In genomic region chr5:176660860-176661641, GRCh38 we compare ENCODE assay signal across 8 cellular contexts. TPM values are rescaled to one million over a fixed set of nuclear protein-coding genes. Genes with fewer than 3 reads are reported as not detected.
DNase-seq lines count a peak whose midpoint lies in the region; ATAC-seq lines count a peak whose summit lies in the region.

No MANE protein-coding gene starts in this region.

- H3K4me3 Mint-ChIP-seq in T-cell: peak overlapping the region in 2 of 3 donors; percentile 24 to 40
- no peak overlapping the region for H3K4me3 Mint-ChIP-seq in activated naive CD8-positive, alpha-beta T cell treated with anti-CD3 and anti-CD28 coated beads, Interleukin-2, amount 50 U/mL, for 24 hours

- DNase-seq in DMS53 (lab: John Stamatoyannopoulos, UW) (peak; percentile 87), MV-4-11 (lab: John Stamatoyannopoulos, UW) (peak; percentile 59), T-cell (peak; percentile 53 to 79 (median 69)), left cardiac atrium (peak; percentile 80), retina (peak; percentile 91)
- DNase-seq in activated naive CD8-positive, alpha-beta T cell treated with anti-CD3 and anti-CD28 coated beads, Interleukin-2, amount 50 U/mL, for 24 hours: peak; percentile 85

- H3K27ac Mint-ChIP-seq in T-cell: peak overlapping the region; percentile 52 to 67
- H3K27ac Mint-ChIP-seq in activated naive CD8-positive, alpha-beta T cell treated with anti-CD3 and anti-CD28 coated beads, Interleukin-2, amount 50 U/mL, for 24 hours: no peak overlapping the region

- POLR2A ChIA-PET in T-cell (lab: Charles Lee): interaction anchor here (0.6 to 0.7 kb wide), 2 partner anchors 31 to 452 kb away, joined by 3 read pairs; no protein-coding TSS in a partner anchor

- CTCF ChIA-PET in T-cell (lab: Charles Lee): interaction anchor here (0.5 to 2.4 kb wide), 28 partner anchors 9 to 931 kb away, joined by 3 to 15 read pairs (median 4); partner anchors contain the start of genes CLTB (in 1 of the 2), EIF4E1B (in 1 of the 2), FAF2 (in 1 of the 2) and SNCB (in 1 of the 2)

- H3K36me3 Mint-ChIP-seq in T-cell: peaks cover 4% of the 10 kb centered on the region
- H3K36me3 Mint-ChIP-seq in activated naive CD8-positive, alpha-beta T cell treated with anti-CD3 and anti-CD28 coated beads, Interleukin-2, amount 50 U/mL, for 24 hours (ENCODE audit: low read depth): peaks cover 2% of the 10 kb centered on the region

- peaks cover 28 to 36% (median 32%) of the 10 kb centered on the region in 3 donors for H3K4me1 Mint-ChIP-seq in T-cell
- peaks cover 29% of the 10 kb centered on the region for H3K4me1 Mint-ChIP-seq in activated naive CD8-positive, alpha-beta T cell treated with anti-CD3 and anti-CD28 coated beads, Interleukin-2, amount 50 U/mL, for 24 hours

- H3K9me3 Mint-ChIP-seq in T-cell: no peaks in the 10 kb centered on the region
- no peaks in the 10 kb centered on the region for H3K9me3 Mint-ChIP-seq in activated naive CD8-positive, alpha-beta T cell treated with anti-CD3 and anti-CD28 coated beads, Interleukin-2, amount 50 U/mL, for 24 hours

- ATAC-seq in GM21786 (IDR thresholded peaks at IDR 0.05; ENCODE audit: unreplicated experiment) (peak; percentile 54), T-cell (replicated peaks in 1 of 4) (peak; percentile 74 to 80 (median 78)), left cardiac atrium (peak; percentile 69 to 78), GM19455 (IDR thresholded peaks at IDR 0.05; ENCODE audit: unreplicated experiment) (no peak)
- peak; percentile 73 for ATAC-seq in activated naive CD8-positive, alpha-beta T cell treated with anti-CD3 and anti-CD28 coated beads, Interleukin-2, amount 50 U/mL, for 24 hours

- H3K27me3 Mint-ChIP-seq in T-cell: peaks cover 15 to 17% of the 10 kb centered on the region in 2 donors
- H3K27me3 Mint-ChIP-seq in activated naive CD8-positive, alpha-beta T cell treated with anti-CD3 and anti-CD28 coated beads, Interleukin-2, amount 50 U/mL, for 24 hours: peaks cover 6% of the 10 kb centered on the region

- intact Hi-C loops in left cardiac atrium (cut with DNase I): loop anchor here (2.0 to 5.0 kb wide), 3 partner anchors 296 to 452 kb away; no protein-coding TSS in a partner anchor

RNA-seq across cellular contexts. Expression of gene TSPAN17, which starts 13.8 kb away (rescaled TPM):
- 10 to 100 TPM; 20.2 to 39.3 (median 30.0) TPM for total RNA-seq in T-cell
- 10 to 100 TPM; 21.2 to 25.6 TPM for total RNA-seq in left cardiac atrium

RNA-seq across cellular contexts. Expression of gene EIF4E1B, which starts 30.6 kb away (rescaled TPM):
- total RNA-seq in T-cell (not detected), left cardiac atrium (not detected)

RNA-seq across cellular contexts. Expression of gene SNCB, which starts 30.7 kb away (rescaled TPM):
- total RNA-seq in T-cell (not detected), left cardiac atrium (1 to 10 TPM in 1 of 2 donors, under 1 TPM in 1; 0.74 to 1.3 TPM)

RNA-seq across cellular contexts. Expression of gene GPRIN1, which starts 51.1 kb away (rescaled TPM):
- 1 to 10 TPM in 1 of 5 donors, under 1 TPM in 4; 0.33 to 1.2 (median 0.64) TPM for total RNA-seq in T-cell
- total RNA-seq in left cardiac atrium: under 1 TPM; 0.81 to 0.97 TPM
